In genomic region chr9:599933-600461, GRCh38 we compare ENCODE assay signal across 1 cellular context.
TF ChIP-seq lines count a peak whose summit lies in the region.

No MANE protein-coding gene starts in this region.

TF ChIP-seq in Ishikawa, 13 proteins besides CTCF, POLR2A, EP300 and RAD21 (continued from another document):
- no peak for TF ChIP-seq REST (IDR thresholded peaks at IDR 0.05; ENCODE audit: low read depth)
